11 cellular contexts compared by ENCODE assay signal in genomic region chr20:32511358-32512046, GRCh38.
DNase-seq lines count a peak whose midpoint lies in the region; ATAC-seq and TF ChIP-seq lines count a peak whose summit lies in the region.
"Had no signal": no experiment of that assay in that cellular context is flagged by ENCODE, and none has a peak within 500 bp of the region (broad histone marks: within the 10 kb centered on the region; RNA-seq: fewer than 3 reads in every experiment).

No MANE protein-coding gene starts in this region.

- no peak overlapping the region for H2BK12ac ChIP-seq in neuronal stem cell (ENCODE audit: low read length)

- peak overlapping the region; percentile 44 for H3K18ac ChIP-seq in neuronal stem cell (ENCODE audit: low read length)

- H3K27ac Mint-ChIP-seq in Caco-2 (ENCODE audit: unreplicated experiment): peak overlapping the region; percentile 79
- H3K27ac Mint-ChIP-seq in endodermal cell: no peak overlapping the region
- H3K27ac Mint-ChIP-seq: activated B cell treated with CpG ODN at 0.5 μM for 24 hours had no signal

- H2BK15ac ChIP-seq in neuronal stem cell (ENCODE audit: low read length): no peak overlapping the region

- no peak overlapping the region for H3K23ac ChIP-seq in neuronal stem cell (ENCODE audit: low read depth, low read length, poor library complexity)

- H3K36me3 Mint-ChIP-seq in Caco-2 (ENCODE audit: insufficient read depth, unreplicated experiment) (peaks cover 10% of the 10 kb centered on the region), endodermal cell (ENCODE audit: low read depth) (no peaks in the 10 kb centered on the region)

- no peaks in the 10 kb centered on the region for H3K27me3 ChIP-seq in Caco-2 (replicated peaks; ENCODE audit: control insufficient read depth, insufficient read depth, low read length)
- no peaks in the 10 kb centered on the region for H3K27me3 ChIP-seq in RWPE2 (ENCODE audit: insufficient read depth, poor library complexity, severe bottlenecking)
- H3K27me3 ChIP-seq in endodermal cell (ENCODE audit: control insufficient read depth, insufficient read depth, low read length, poor library complexity, severe bottlenecking): no peaks in the 10 kb centered on the region
- H3K27me3 ChIP-seq in neuronal stem cell (ENCODE audit: control insufficient read depth in 3 of 3, insufficient read depth in 3 of 3, low read depth in 1 of 3, low read length in 3 of 3): no peaks in the 10 kb centered on the region
- no peaks in the 10 kb centered on the region for H3K27me3 ChIP-seq in PC-3 (ENCODE audit: low read length)

- H3K14ac ChIP-seq in neuronal stem cell (ENCODE audit: low read length): no peak overlapping the region

- ATAC-seq in RWPE2 (ENCODE audit: low read depth) (no peak), PC-3 (no peak)

- no peak overlapping the region for H4K8ac ChIP-seq in neuronal stem cell (ENCODE audit: low read depth, low read length)

- no peak overlapping the region for H4K91ac ChIP-seq in neuronal stem cell (ENCODE audit: low read depth, low read length, poor library complexity)

- no peaks in the 10 kb centered on the region for H4K20me1 ChIP-seq in PC-3 (ENCODE audit: low read length)

- no peak for DNase-seq in Caco-2
- peak; percentile 51 for DNase-seq in RWPE2 (ENCODE audit: low spot score)
- DNase-seq in endodermal cell: no peak
- no peak for DNase-seq in neuronal stem cell (ENCODE audit: low spot score)
- DNase-seq in PC-3: no peak
- DNase-seq in activated effector memory CD4-positive, alpha-beta T cell treated with Interleukin-2 at 50 U/mL for 16 hours: no peak
- DNase-seq in hypothalamus (lab: John Stamatoyannopoulos, UW): no peak
- DNase-seq: activated B cell treated with CpG ODN at 0.5 μM for 24 hours, Kasumi-1, NCI-H1930, NCI-H82 had no signal

- H2BK5ac ChIP-seq in neuronal stem cell (ENCODE audit: low read length): no peak overlapping the region

- no peak overlapping the region for H3K4ac ChIP-seq in neuronal stem cell (ENCODE audit: low read length)

- 0 out of 2 replicates have a peak overlapping the region, but pooled peaks have one; percentile 6 for H3K4me3 ChIP-seq in Caco-2 (ENCODE audit: low read depth, low read length)
- H3K4me3 ChIP-seq in RWPE2 (ENCODE audit: severe bottlenecking): no peak overlapping the region
- no peak overlapping the region for H3K4me3 ChIP-seq in endodermal cell (ENCODE audit: low read length)
- no peak overlapping the region for H3K4me3 ChIP-seq in neuronal stem cell (ENCODE audit: low read length in 2 of 2)
- no peak overlapping the region for H3K4me3 ChIP-seq in PC-3 (ENCODE audit: low read length)

- intact Hi-C loops in Caco-2 (cut with micrococcal nuclease; ENCODE audit: unreplicated experiment): no loop called here
- intact Hi-C loops in PC-3 (cut with micrococcal nuclease): no loop called here

- no peaks in the 10 kb centered on the region for H3K9me2 ChIP-seq in PC-3 (replicated peaks; ENCODE audit: low read length)

- BruUV-seq in Caco-2 (replicated peaks; lab: Mats Ljungman, UMichigan) (TSS peak; percentile 65), PC-3 (replicated peaks; lab: Mats Ljungman, UMichigan) (no TSS peak)

- POLR2A ChIA-PET in Caco-2 (lab: Charles Lee) (interaction anchor here (0.7 to 1.4 kb wide), 4 partner anchors 26 to 36 kb away, joined by 3 to 9 read pairs (median 5); no protein-coding TSS in a partner anchor), PC-3 (lab: Charles Lee; ENCODE audit: unreplicated experiment) (no interaction called here)

- CTCF ChIA-PET in Caco-2 (lab: Charles Lee): interaction anchor here (0.7 to 1.5 kb wide), 10 partner anchors 11 to 559 kb away, joined by 3 to 10 read pairs (median 4); partner anchors contain the start of gene PDRG1
- CTCF ChIA-PET in PC-3 (lab: Charles Lee): no interaction called here

- peak overlapping the region; percentile 56 for H3K4me3 Mint-ChIP-seq in Caco-2 (ENCODE audit: unreplicated experiment)
- H3K4me3 Mint-ChIP-seq in endodermal cell: no peak overlapping the region
- H3K4me3 Mint-ChIP-seq: activated B cell treated with CpG ODN at 0.5 μM for 24 hours had no signal

- no peaks in the 10 kb centered on the region for H3K79me2 ChIP-seq in PC-3 (ENCODE audit: low read length)

- H3K9me3 Mint-ChIP-seq in Caco-2 (ENCODE audit: unreplicated experiment): no peaks in the 10 kb centered on the region
- H3K9me3 Mint-ChIP-seq in endodermal cell: no peaks in the 10 kb centered on the region
- H3K9me3 Mint-ChIP-seq: activated B cell treated with CpG ODN at 0.5 μM for 24 hours had no signal

- H3K79me1 ChIP-seq in neuronal stem cell (ENCODE audit: low read depth, low read length): no peaks in the 10 kb centered on the region

- no peaks in the 10 kb centered on the region for H3F3A ChIP-seq in PC-3 (ENCODE audit: low read length, unreplicated experiment)

- H3K4me1 Mint-ChIP-seq in Caco-2 (ENCODE audit: low read depth, unreplicated experiment) (peaks cover 42% of the 10 kb centered on the region), endodermal cell (peaks cover 37% of the 10 kb centered on the region)

- H3K9me3 ChIP-seq in Caco-2 (no peaks in the 10 kb centered on the region), RWPE2 (ENCODE audit: severe bottlenecking) (no peaks in the 10 kb centered on the region), endodermal cell (ENCODE audit: control insufficient read depth, low read length) (no peaks in the 10 kb centered on the region), neuronal stem cell (replicated peaks in 1 of 2; ENCODE audit: control insufficient read depth in 2 of 2, insufficient read depth in 1 of 2, low read depth in 1 of 2, low read length in 2 of 2) (no peaks in the 10 kb centered on the region), PC-3 (ENCODE audit: low read length) (no peaks in the 10 kb centered on the region)

- 87 to 91% methylated on average over 6 to 12 of the region's 12 CpGs for WGBS in endodermal cell (ENCODE audit: insufficient coverage in 1 of 2, insufficient read length in 1 of 2), 2 experiments
- WGBS in neuronal stem cell (ENCODE audit: extremely low coverage in 2 of 2, insufficient read length in 2 of 2, insufficient replicate concordance in 1 of 2), 2 donors: no CpG with 5 or more reads among the region's 12 CpGs

- peak overlapping the region; percentile 83 for H2AK5ac ChIP-seq in neuronal stem cell (ENCODE audit: low read depth, low read length)

- no peak overlapping the region for H3K27ac ChIP-seq in RWPE2 (ENCODE audit: poor library complexity, severe bottlenecking)
- peak overlapping the region; percentile 50 for H3K27ac ChIP-seq in endodermal cell (ENCODE audit: low read depth, low read length)
- peak overlapping the region; percentile 49 for H3K27ac ChIP-seq in neuronal stem cell (replicated peaks; ENCODE audit: low read length)
- H3K27ac ChIP-seq in PC-3 (ENCODE audit: low read length): no peak overlapping the region

- H3K4me1 ChIP-seq in Caco-2: peaks cover 48% of the 10 kb centered on the region
- H3K4me1 ChIP-seq in RWPE2 (ENCODE audit: insufficient read depth, poor library complexity, severe bottlenecking): peaks cover 6% of the 10 kb centered on the region
- H3K4me1 ChIP-seq in endodermal cell (ENCODE audit: control insufficient read depth, insufficient read depth, low read length): peaks cover 6% of the 10 kb centered on the region
- peaks cover 16 to 24% of the 10 kb centered on the region in 2 donors for H3K4me1 ChIP-seq in neuronal stem cell (ENCODE audit: control insufficient read depth in 2 of 2, insufficient read depth in 1 of 2, low read depth in 1 of 2, low read length in 2 of 2)
- peaks cover 15% of the 10 kb centered on the region for H3K4me1 ChIP-seq in PC-3 (ENCODE audit: insufficient read depth, low read length)

- H3K9ac ChIP-seq in endodermal cell (ENCODE audit: extremely low read depth, low read length, poor library complexity, severe bottlenecking) (no peak overlapping the region), neuronal stem cell (ENCODE audit: low read depth, low read length, poor library complexity) (no peak overlapping the region), PC-3 (ENCODE audit: low read length) (no peak overlapping the region)

- no peaks in the 10 kb centered on the region for H3K27me3 Mint-ChIP-seq in Caco-2 (ENCODE audit: insufficient read depth, unreplicated experiment)
- H3K27me3 Mint-ChIP-seq in endodermal cell (ENCODE audit: insufficient read depth): peaks cover 15% of the 10 kb centered on the region
- H3K27me3 Mint-ChIP-seq: activated B cell treated with CpG ODN at 0.5 μM for 24 hours had no signal

- H3K4me2 ChIP-seq in neuronal stem cell (ENCODE audit: insufficient read depth, low read length, poor library complexity, severe bottlenecking): no peak overlapping the region
- H3K4me2 ChIP-seq in PC-3 (ENCODE audit: low read length): no peak overlapping the region

- H2AFZ ChIP-seq in neuronal stem cell (ENCODE audit: low read length) (peak overlapping the region; percentile 86), PC-3 (ENCODE audit: low read length) (no peak overlapping the region)

- no peak overlapping the region for H2BK120ac ChIP-seq in neuronal stem cell (ENCODE audit: low read depth, low read length)

- TF ChIP-seq CTCF in Caco-2 (IDR thresholded peaks at IDR 0.05; ENCODE audit: insufficient read depth in 1 of 2, low read depth in 1 of 2, low read length in 1 of 2, severe bottlenecking in 1 of 2, unreplicated experiment in 1 of 2) (no peak), RWPE2 (IDR thresholded peaks at IDR 0.05; ENCODE audit: poor library complexity, severe bottlenecking) (no peak), endodermal cell (conservative IDR thresholded peaks at IDR 0.05) (no peak), PC-3 (conservative IDR thresholded peaks at IDR 0.05; ENCODE audit: low read depth, low read length) (no peak)

- H3K36me3 ChIP-seq in Caco-2 (ENCODE audit: control insufficient read depth, insufficient read depth, low read length) (no peaks in the 10 kb centered on the region), RWPE2 (ENCODE audit: low read depth) (no peaks in the 10 kb centered on the region), endodermal cell (ENCODE audit: control insufficient read depth, insufficient read depth, low read length) (no peaks in the 10 kb centered on the region), neuronal stem cell (replicated peaks in 1 of 2; ENCODE audit: control insufficient read depth in 2 of 2, insufficient read depth in 2 of 2, low read length in 2 of 2) (no peaks in the 10 kb centered on the region), PC-3 (ENCODE audit: low read depth, low read length) (no peaks in the 10 kb centered on the region)

Comparison
In these comparisons a context has a peak if more than half of its experiments do, and no peak if none do; other contexts are left out.
1. H3K27ac ChIP-seq: peak in endodermal cell (single experiment) and neuronal stem cell (single experiment); none in RWPE2 (single experiment) and PC-3 (single experiment).